ENCODE assay signal across 33 cellular contexts in the genomic region with DNA sequence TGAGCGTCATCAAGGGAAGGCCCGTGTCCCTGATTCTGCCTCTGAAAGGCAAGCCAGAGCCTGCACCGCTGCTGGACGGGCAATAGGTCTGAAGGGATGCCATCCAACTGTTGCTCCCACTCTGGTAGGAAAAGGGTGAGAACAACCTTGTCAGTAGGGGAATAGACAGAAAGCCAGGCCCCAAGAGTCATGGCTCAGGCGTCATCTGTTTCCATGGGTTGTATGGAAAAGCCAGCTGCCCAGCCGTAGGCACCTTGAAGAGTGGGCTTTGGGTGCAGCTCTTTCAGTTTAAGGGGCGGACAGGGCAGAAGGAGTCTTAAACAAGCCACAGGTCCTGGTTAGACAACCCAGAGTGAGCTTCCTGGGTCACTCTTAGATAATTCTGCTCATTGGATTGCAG.
"Had no signal": no experiment of that assay in that cellular context is flagged by ENCODE, and none has a peak within 500 bp of the region (broad histone marks: within the 10 kb centered on the region; RNA-seq: fewer than 3 reads in every experiment).

No MANE protein-coding gene starts in this region.

- H3K27me3 Mint-ChIP-seq: activated B cell treated with CpG ODN at 0.5 μM for 24 hours had no signal

- DNase-seq: activated B cell treated with CpG ODN at 0.5 μM for 24 hours; activated CD4-positive, alpha-beta memory T cell treated with anti-CD3 and anti-CD28 coated beads for 36 hours; activated CD4-positive, alpha-beta T cell treated with anti-CD3 and anti-CD28 coated beads for 48 hours; activated CD8-positive, alpha-beta memory T cell treated with anti-CD3 and anti-CD28 coated beads, Interleukin-2, amount 50 U/mL, for 48 hours; activated CD8-positive, alpha-beta T cell treated with anti-CD3 and anti-CD28 coated beads, Interleukin-2, amount 10 ng/mL, durations not matched to agents 7 days and 5 days; activated gamma-delta T cell treated with Interleukin-2 at 50 U/mL for 16 hours; activated naive CD4-positive, alpha-beta T cell treated with anti-CD3 and anti-CD28 coated beads, Interleukin-2, amount 50 U/mL, for 16 hours; activated naive CD4-positive, alpha-beta T cell treated with Interleukin-2 at 50 U/mL for 16 hours; activated T-cell treated with anti-CD3 and anti-CD28 coated beads for 4 hours; activated T-cell treated with anti-CD3 and anti-CD28 coated beads, Interleukin-2, amount 50 U/mL, for 24 hours; activated T-cell treated with anti-CD3 and anti-CD28 coated beads, Interleukin-2, amount 50 U/mL, for 72 hours; amniotic stem cell; anterior cingulate cortex; body of pancreas; caudate nucleus; cortex of kidney; dermis blood vessel endothelial cell; effector CD4-positive, alpha-beta T cell; effector memory CD8-positive, alpha-beta T cell; erythroblast; foreskin keratinocyte; gastrocnemius medialis; glutamatergic neuron; heart right ventricle; T-helper 17 cell; T1000; WERI-Rb-1 had no signal

- H3K9me3 ChIP-seq: body of pancreas, esophagus muscularis mucosa, gastrocnemius medialis, heart right ventricle had no signal

- H3K4me2 ChIP-seq: hepatocyte had no signal

- H3K4me1 ChIP-seq: body of pancreas, esophagus muscularis mucosa, foreskin keratinocyte, gastrocnemius medialis, heart right ventricle had no signal

- H3K9me3 Mint-ChIP-seq: activated B cell treated with CpG ODN at 0.5 μM for 24 hours; activated CD4-positive, alpha-beta memory T cell treated with anti-CD3 and anti-CD28 coated beads for 36 hours; activated T-cell treated with anti-CD3 and anti-CD28 coated beads, Interleukin-2, amount 50 U/mL, for 24 hours; activated T-cell treated with anti-CD3 and anti-CD28 coated beads, Interleukin-2, amount 50 U/mL, for 72 hours; effector memory CD8-positive, alpha-beta T cell; T-helper 2 cell treated with Interferon-gamma antibody and Interleukin-4, amounts not matched to agents 5 μg/mL and 100 μg/mL, for 36 hours had no signal

- H3K36me3 ChIP-seq: esophagus muscularis mucosa, gastrocnemius medialis, heart right ventricle, WERI-Rb-1 had no signal

- ATAC-seq: activated CD4-positive, CD25-positive, alpha-beta regulatory T cell treated with anti-CD3 and anti-CD28 coated beads, Interleukin-2, amount 50 U/mL, for 24 hours; activated CD8-positive, alpha-beta T cell treated with anti-CD3 and anti-CD28 coated beads, Interleukin-2, amount 10 ng/mL, durations not matched to agents 7 days and 5 days; activated T-cell treated with anti-CD3 and anti-CD28 coated beads, Interleukin-2, amount 50 U/mL, for 72 hours; body of pancreas; effector memory CD8-positive, alpha-beta T cell; foreskin keratinocyte; gastrocnemius medialis; heart right ventricle; T-helper 17 cell had no signal

- H3K27ac ChIP-seq: body of pancreas, esophagus muscularis mucosa, foreskin keratinocyte, gastrocnemius medialis, heart right ventricle, hepatocyte, WERI-Rb-1 had no signal

- H2AFZ ChIP-seq: hepatocyte had no signal

- FAIRE-seq: colon had no signal

- H3K4me3 Mint-ChIP-seq: activated B cell treated with CpG ODN at 0.5 μM for 24 hours; activated CD4-positive, alpha-beta memory T cell treated with anti-CD3 and anti-CD28 coated beads for 36 hours; activated CD8-positive, alpha-beta T cell treated with anti-CD3 and anti-CD28 coated beads, Interleukin-2, amount 10 ng/mL, durations not matched to agents 7 days and 5 days; activated naive CD8-positive, alpha-beta T cell; activated T-cell treated with anti-CD3 and anti-CD28 coated beads, Interleukin-2, amount 50 U/mL, for 24 hours; activated T-cell treated with anti-CD3 and anti-CD28 coated beads, Interleukin-2, amount 50 U/mL, for 72 hours; effector memory CD8-positive, alpha-beta T cell; T-helper 17 cell; T-helper 2 cell treated with Interferon-gamma antibody and Interleukin-4, amounts not matched to agents 5 μg/mL and 100 μg/mL, for 36 hours had no signal

- H3K36me3 Mint-ChIP-seq: activated CD4-positive, alpha-beta memory T cell treated with anti-CD3 and anti-CD28 coated beads for 36 hours; activated naive CD8-positive, alpha-beta T cell had no signal

- H3K79me2 ChIP-seq: hepatocyte had no signal

- H3K27ac Mint-ChIP-seq: activated B cell treated with CpG ODN at 0.5 μM for 24 hours; activated CD4-positive, alpha-beta memory T cell treated with anti-CD3 and anti-CD28 coated beads for 36 hours; activated CD8-positive, alpha-beta T cell treated with anti-CD3 and anti-CD28 coated beads, Interleukin-2, amount 10 ng/mL, durations not matched to agents 7 days and 5 days; activated naive CD8-positive, alpha-beta T cell; activated T-cell treated with anti-CD3 and anti-CD28 coated beads, Interleukin-2, amount 50 U/mL, for 24 hours; activated T-cell treated with anti-CD3 and anti-CD28 coated beads, Interleukin-2, amount 50 U/mL, for 72 hours; effector memory CD8-positive, alpha-beta T cell; T-helper 17 cell; T-helper 2 cell treated with Interferon-gamma antibody and Interleukin-4, amounts not matched to agents 5 μg/mL and 100 μg/mL, for 36 hours had no signal

- H3K4me1 Mint-ChIP-seq: activated B cell treated with CpG ODN at 0.5 μM for 24 hours, T-helper 17 cell had no signal

- H3K4me3 ChIP-seq: body of pancreas, esophagus muscularis mucosa, gastrocnemius medialis, heart right ventricle, hepatocyte had no signal

- H3K27me3 ChIP-seq: body of pancreas, foreskin keratinocyte, gastrocnemius medialis, heart right ventricle, hepatocyte had no signal
